Comparison of ENCODE assay signal across 12 cellular contexts in genomic region chr3:150681037-150681436, GRCh38. TPM values are rescaled to one million over a fixed set of nuclear protein-coding genes. Genes with fewer than 3 reads are reported as not detected.
A peak's percentile ranks its signal among the peaks of the same experiment; 100 is the strongest.
DNase-seq lines count a peak whose midpoint lies in the region; ATAC-seq and TF ChIP-seq lines count a peak whose summit lies in the region.
"Had no signal": no experiment of that assay in that cellular context is flagged by ENCODE, and none has a peak within 500 bp of the region (broad histone marks: within the 10 kb centered on the region; RNA-seq: fewer than 3 reads in every experiment).

No MANE protein-coding gene starts in this region.

- TF ChIP-seq CTCF in CD8-positive, alpha-beta T cell (IDR thresholded peaks at IDR 0.05) = no peak
- TF ChIP-seq CTCF in OCI-LY7 (conservative IDR thresholded peaks at IDR 0.05; ENCODE audit: low read length) (no peak), esophagus squamous epithelium (IDR thresholded peaks at IDR 0.05) (no peak)

- H3K4me1 Mint-ChIP-seq in CD8-positive, alpha-beta T cell (ENCODE audit: low read depth) = peaks cover 10% of the 10 kb centered on the region

- intact Hi-C loops in CD8-positive, alpha-beta T cell (cut with DNase I, micrococcal nuclease) = no loop called here
- intact Hi-C loops in OCI-LY7 (cut with micrococcal nuclease; ENCODE audit: unreplicated experiment) (no loop called here), esophagus squamous epithelium (cut with DNase I) (no loop called here)

- H3K9me3 ChIP-seq in CD8-positive, alpha-beta T cell (ENCODE audit: low read length) = no peaks in the 10 kb centered on the region
- H3K9me3 ChIP-seq in OCI-LY7 (ENCODE audit: low read length) (peaks cover 41% of the 10 kb centered on the region), esophagus squamous epithelium (peaks cover 0 to 10% (median 0%) of the 10 kb centered on the region in 3 donors)

- H2AFZ ChIP-seq in OCI-LY7 (ENCODE audit: low read length) = peak overlapping the region; percentile 70
- H2AFZ ChIP-seq: hepatocyte had no signal

- DNase-seq in CD8-positive, alpha-beta T cell = no peak
- DNase-seq in OCI-LY7 (ENCODE audit: low spot score) = peak; percentile 61
- no peak for DNase-seq in NCI-H2171 (lab: John Stamatoyannopoulos, UW)
- DNase-seq in NK-92 (lab: John Stamatoyannopoulos, UW; ENCODE audit: unreplicated experiment) = no peak
- no peak for DNase-seq in esophagus squamous epithelium (lab: John Stamatoyannopoulos, UW)
- DNase-seq in DMS53 treated with DMSO at 0.1 percent for 48 hours (lab: John Stamatoyannopoulos, UW; ENCODE audit: unreplicated experiment) = no peak
- DNase-seq: brain microvascular endothelial cell, IMR-90 had no signal

- no peaks in the 10 kb centered on the region for H3K9me2 ChIP-seq in OCI-LY7 (ENCODE audit: insufficient read depth, low read length)

- H4K20me1 ChIP-seq in OCI-LY7 (ENCODE audit: insufficient read depth, low read length) = no peaks in the 10 kb centered on the region

- no peaks in the 10 kb centered on the region for H3K36me3 ChIP-seq in CD8-positive, alpha-beta T cell (ENCODE audit: insufficient read depth, low read length)
- peaks cover 5% of the 10 kb centered on the region; the same call in 1 of the 2 replicates for H3K36me3 ChIP-seq in OCI-LY7 (ENCODE audit: insufficient read depth, low read length)
- no peaks in the 10 kb centered on the region for H3K36me3 ChIP-seq in esophagus squamous epithelium
- H3K36me3 ChIP-seq: brain microvascular endothelial cell had no signal

- peaks cover 4% of the 10 kb centered on the region for H3K9me3 Mint-ChIP-seq in CD8-positive, alpha-beta T cell

- H3K4me2 ChIP-seq in OCI-LY7 (ENCODE audit: low read length) = peak overlapping the region; percentile 62
- H3K4me2 ChIP-seq: hepatocyte had no signal

- no peak overlapping the region for H3K4me3 ChIP-seq in CD8-positive, alpha-beta T cell (ENCODE audit: low read depth, low read length)
- H3K4me3 ChIP-seq in OCI-LY7 (ENCODE audit: low read depth, low read length, poor library complexity, severe bottlenecking) (peak overlapping the region; percentile 52), esophagus squamous epithelium (no peak overlapping the region)
- H3K4me3 ChIP-seq: hepatocyte had no signal

- POLR2A ChIA-PET in CD8-positive, alpha-beta T cell (lab: Charles Lee) = interaction anchor here (1.5 kb wide), 1 partner anchor 78 kb away, joined by 4 read pairs; the partner anchor contains the start of gene SELENOT
- POLR2A ChIA-PET in OCI-LY7 (lab: Charles Lee) = interaction anchor here (0.7 to 1.0 kb wide), 4 partner anchors 10 to 84 kb away, joined by 3 to 5 read pairs (median 4); no protein-coding TSS in a partner anchor

- no peaks in the 10 kb centered on the region for H3K79me2 ChIP-seq in OCI-LY7 (ENCODE audit: insufficient read depth, low read depth, low read length)
- H3K79me2 ChIP-seq: hepatocyte had no signal

- H3K27me3 ChIP-seq in CD8-positive, alpha-beta T cell (ENCODE audit: insufficient read depth, low read length) = no peaks in the 10 kb centered on the region
- H3K27me3 ChIP-seq in esophagus squamous epithelium = peaks cover 0 to 3% (median 0%) of the 10 kb centered on the region in 4 donors
- H3K27me3 ChIP-seq: brain microvascular endothelial cell, hepatocyte had no signal

- no peaks in the 10 kb centered on the region for H3K36me3 Mint-ChIP-seq in CD8-positive, alpha-beta T cell

- no peak overlapping the region for H3K27ac ChIP-seq in CD8-positive, alpha-beta T cell (ENCODE audit: low read depth, low read length)
- H3K27ac ChIP-seq in OCI-LY7 (ENCODE audit: low read depth, low read length, poor library complexity, severe bottlenecking) = peak overlapping the region; percentile 55
- H3K27ac ChIP-seq in esophagus squamous epithelium = no peak overlapping the region
- H3K27ac ChIP-seq: brain microvascular endothelial cell, hepatocyte had no signal

- no peak overlapping the region for H3K4me3 Mint-ChIP-seq in CD8-positive, alpha-beta T cell

- no peak overlapping the region for H3K27ac Mint-ChIP-seq in CD8-positive, alpha-beta T cell

- no TSS peak for BruUV-seq in OCI-LY7 (replicated peaks; lab: Mats Ljungman, UMichigan)

- CTCF ChIA-PET in CD8-positive, alpha-beta T cell (lab: Charles Lee) = interaction anchor here (0.6 kb wide), 1 partner anchor 120 kb away, joined by 3 read pairs; no protein-coding TSS in a partner anchor
- CTCF ChIA-PET in OCI-LY7 (lab: Charles Lee; ENCODE audit: unreplicated experiment) = no interaction called here

- no peaks in the 10 kb centered on the region for H3K4me1 ChIP-seq in CD8-positive, alpha-beta T cell (ENCODE audit: insufficient read depth, low read length)
- peaks cover 29% of the 10 kb centered on the region for H3K4me1 ChIP-seq in OCI-LY7 (ENCODE audit: insufficient read depth, low read length, poor library complexity, severe bottlenecking)
- no peaks in the 10 kb centered on the region for H3K4me1 ChIP-seq in esophagus squamous epithelium

- TF ChIP-seq POLR2A in esophagus squamous epithelium (IDR thresholded peaks at IDR 0.05) = no peak

- no peaks in the 10 kb centered on the region for H3K27me3 Mint-ChIP-seq in CD8-positive, alpha-beta T cell (ENCODE audit: low read depth)

- WGBS in esophagus squamous epithelium, 2 donors = 50 to 55% methylated on average over 2 of the region's 2 CpGs

- peak; percentile 31 for ATAC-seq in CD8-positive, alpha-beta T cell
- ATAC-seq in GM19025 (IDR thresholded peaks at IDR 0.05; ENCODE audit: low read depth, unreplicated experiment) (peak; percentile 90), HG02943 (IDR thresholded peaks at IDR 0.05; ENCODE audit: low read depth, unreplicated experiment) (peak; percentile 84)

RNA-seq across cellular contexts. Expression of gene ERICH6, which starts 22.7 kb away (rescaled TPM):
- under 1 TPM; 0.28 to 0.52 TPM for total RNA-seq in CD8-positive, alpha-beta T cell
- 0.41 TPM in 1 of 2 replicates, not detected in the other for total RNA-seq in OCI-LY7 (2014; rRNA removed; shearing (Covaris generic))
- total RNA-seq in OCI-LY7 (2022) (0.38 TPM in 1 of 2 replicates, not detected in the other), esophagus squamous epithelium (not detected)
- total RNA-seq: hepatocyte; T-helper 1 cell treated with Interleukin-12 subunit alpha and Interleukin-12 subunit beta and Interleukin-4 antibody, amounts not matched to agents 30 ng/mL and 1 ng/mL, for 36 hours had no signal

Comparison
In these comparisons a context has a peak if more than half of its experiments do, and no peak if none do; other contexts are left out.
1. ATAC-seq: peak in every context shown above with its lines; median percentile 90 in GM19025; 84 in HG02943; 31 in CD8-positive, alpha-beta T cell.